1 cellular context compared by ENCODE assay signal in the genomic region with DNA sequence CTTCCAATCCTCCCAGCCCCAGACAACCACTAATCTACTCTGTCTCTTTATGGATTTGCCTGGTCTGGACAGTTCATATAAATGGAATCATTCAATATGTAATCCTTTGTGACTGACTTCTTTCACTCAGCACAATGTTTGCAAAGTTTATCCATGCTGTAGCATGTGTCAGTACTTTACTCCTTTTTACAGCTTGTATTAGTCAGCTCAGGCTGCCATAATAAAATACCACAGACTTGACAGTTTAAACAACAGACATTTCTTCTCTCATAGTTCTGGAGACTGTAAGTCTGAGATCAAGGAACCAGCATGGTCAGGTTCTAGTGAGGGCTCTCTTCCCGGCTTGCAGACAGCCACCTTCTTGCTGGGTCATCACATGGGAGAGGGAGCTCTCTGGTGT.
TF ChIP-seq lines count a peak whose summit lies in the region.

No MANE protein-coding gene starts in this region.

TF ChIP-seq in K562, 482 proteins besides CTCF, POLR2A, EP300 and RAD21 (continued from another document):
- TF ChIP-seq ZNF518B (CRISPR knock-in tag; IDR thresholded peaks at IDR 0.05) (no peak), ZNF445 (CRISPR knock-in tag; IDR thresholded peaks at IDR 0.05; ENCODE audit: low read depth) (no peak), ZKSCAN1 (IDR thresholded peaks at IDR 0.05; ENCODE audit: low read depth, low read length) (no peak), CEBPG (CRISPR knock-in tag; IDR thresholded peaks at IDR 0.05) (no peak), CEBPG (tag; conservative IDR thresholded peaks at IDR 0.05 in 1 of 2, IDR thresholded peaks at IDR 0.05 in 1 of 2) (no peak), BRCA1 (IDR thresholded peaks at IDR 0.05) (no peak), BRCA1 (CRISPR knock-in tag; IDR thresholded peaks at IDR 0.05) (no peak), MAFF (IDR thresholded peaks at IDR 0.05; ENCODE audit: low read length) (no peak), ZC3H11A (IDR thresholded peaks at IDR 0.05; ENCODE audit: low read depth, low read length) (no peak), ZNF766 (CRISPR knock-in tag; conservative IDR thresholded peaks at IDR 0.05) (no peak), TFAM (CRISPR knock-in tag; conservative IDR thresholded peaks at IDR 0.05) (no peak), ILF3 (IDR thresholded peaks at IDR 0.05; ENCODE audit: borderline replicate concordance) (no peak), SNAPC5 (CRISPR knock-in tag; IDR thresholded peaks at IDR 0.05) (no peak), SAFB2 (IDR thresholded peaks at IDR 0.05; ENCODE audit: borderline replicate concordance, low read depth, low read length, severe bottlenecking) (no peak), CBX2 (IDR thresholded peaks at IDR 0.05; ENCODE audit: insufficient read depth, low read length, poor library complexity, severe bottlenecking) (no peak), GABPB1 (CRISPR knock-in tag; IDR thresholded peaks at IDR 0.05) (no peak)
